ENCODE assay signal across 8 cellular contexts in genomic region chr2:38601463-38602135, GRCh38. TPM values are rescaled to one million over a fixed set of nuclear protein-coding genes. Genes with fewer than 3 reads are reported as not detected.
A peak's percentile ranks its signal among the peaks of the same experiment; 100 is the strongest.
DNase-seq lines count a peak whose midpoint lies in the region; ATAC-seq, FAIRE-seq and TF ChIP-seq lines count a peak whose summit lies in the region.

No MANE protein-coding gene starts in this region.

- no peak for TF ChIP-seq RAD21 in GM12878 (IDR thresholded peaks at IDR 0.05; ENCODE audit: insufficient read depth, low read depth, low read length)
- TF ChIP-seq RAD21 in HepG2 (CRISPR knock-in tag; IDR thresholded peaks at IDR 0.05) = no peak

- H3K36me3 ChIP-seq in GM12878 (ENCODE audit: control insufficient read depth in 2 of 2, insufficient read depth in 2 of 2, low read length in 1 of 2) (no peaks in the 10 kb centered on the region), HepG2 (replicated peaks in 1 of 2; ENCODE audit: control insufficient read depth in 1 of 2, insufficient read depth in 2 of 2, low read length in 2 of 2) (no peaks in the 10 kb centered on the region; a peak in 1 of 5 replicates), thoracic aorta (no peaks in the 10 kb centered on the region)

- peak; percentile 37 to 54 for DNase-seq in NCI-H2081 (lab: John Stamatoyannopoulos, UW)
- DNase-seq in NCI-H2081 treated with DMSO at 0.1 percent for 48 hours (lab: John Stamatoyannopoulos, UW) = no peak
- peak; percentile 48 for DNase-seq in LHCN-M2 (ENCODE audit: low read depth)
- no peak for DNase-seq in GM12878 (ENCODE audit: low read depth, low spot score)
- DNase-seq in HepG2 (ENCODE audit: low spot score) = peak; percentile 44
- no peak for DNase-seq in thoracic aorta (ENCODE audit: low spot score)
- no peak for DNase-seq in OCI-M2 (lab: John Stamatoyannopoulos, UW; ENCODE audit: unreplicated experiment)

- TF ChIP-seq POLR2A in GM12878 (IDR thresholded peaks at IDR 0.05; ENCODE audit: low read depth, low read length) (no peak), HepG2 (IDR thresholded peaks at IDR 0.05; ENCODE audit: insufficient read depth in 1 of 2, low read depth in 2 of 2, low read length in 2 of 2) (peak in 1 of 2 experiments; percentile 55; a peak in 2 of 4 replicates)

- in situ Hi-C loops in GM12878 (cut with MboI) = no loop called here
- in situ Hi-C loops in HepG2 (cut with HindIII; ENCODE audit: extremely low pct_ligation_motif_present, low pct_unique_long_range_greater_than_20kb) = loop anchor here (5.0 kb wide), 2 partner anchors 66 to 121 kb away; partner anchors contain the start of gene GALM

- peak overlapping the region; percentile 36 for H3K4me2 ChIP-seq in GM12878 (ENCODE audit: control insufficient read depth, insufficient read depth)
- peak overlapping the region; percentile 86 for H3K4me2 ChIP-seq in HepG2 (ENCODE audit: low read depth, low read length)

- H2AFZ ChIP-seq in GM12878 (ENCODE audit: control insufficient read depth, low read depth, low read length) (no peak overlapping the region), HepG2 (ENCODE audit: low read length) (no peak overlapping the region)

- H3K79me2 ChIP-seq in GM12878 (ENCODE audit: control insufficient read depth, insufficient read depth, low read length) = no peaks in the 10 kb centered on the region
- H3K79me2 ChIP-seq in HepG2 (ENCODE audit: insufficient read depth, low read length) = peaks cover 58% of the 10 kb centered on the region

- H3K27me3 ChIP-seq in GM12878 (replicated peaks in 1 of 2; ENCODE audit: control insufficient read depth in 2 of 2, insufficient read depth in 2 of 2, low read length in 1 of 2) (no peaks in the 10 kb centered on the region; a peak in 2 of 4 replicates), HepG2 (ENCODE audit: control insufficient read depth in 1 of 2, insufficient read depth in 2 of 2, low read length in 2 of 2) (no peaks in the 10 kb centered on the region; a peak in 2 of 5 replicates), thoracic aorta (replicated peaks; ENCODE audit: insufficient read depth) (no peaks in the 10 kb centered on the region)

- CTCF ChIA-PET in GM12878 (lab: Yijun Ruan, JAX) (interaction anchor here (0.6 to 12.8 kb wide), 14 partner anchors 13 to 143 kb away, joined by 3 to 177 read pairs (median 4); partner anchors contain the start of gene GALM), HepG2 (lab: Yijun Ruan, JAX; ENCODE audit: low intra/inter-chr PET ratio, low total read pairs) (interaction anchor here (1.7 kb wide), 1 partner anchor 139 kb away, joined by 9 read pairs; no protein-coding TSS in a partner anchor)

- H3K27ac ChIP-seq in GM12878 (ENCODE audit: control insufficient read depth, insufficient read depth) (no peak overlapping the region), HepG2 (ENCODE audit: extremely low read length, insufficient read depth, low read length) (peak overlapping the region; percentile 92), thoracic aorta (peak overlapping the region; percentile 98)

- no peaks in the 10 kb centered on the region for H3K9me3 ChIP-seq in GM12878 (replicated peaks; ENCODE audit: control insufficient read depth, insufficient read depth, low read length)
- no peaks in the 10 kb centered on the region for H3K9me3 ChIP-seq in HepG2 (ENCODE audit: low read length)
- no peaks in the 10 kb centered on the region for H3K9me3 ChIP-seq in thoracic aorta

- no TSS peak for BruUV-seq in GM12878 (replicated peaks; lab: Mats Ljungman, UMichigan)
- BruUV-seq in HepG2 (replicated peaks; lab: Mats Ljungman, UMichigan) = TSS peak; percentile 42

- FAIRE-seq in GM12878 (lab: Jason Lieb, UNC) = peak; percentile 52
- FAIRE-seq in HepG2 (lab: Jason Lieb, UNC) = no peak

- no peak for TF ChIP-seq CTCF in GM12878 (IDR thresholded peaks at IDR 0.05 in 2 of 3, conservative IDR thresholded peaks at IDR 0.05 in 1 of 3; ENCODE audit: control insufficient read depth in 2 of 3, extremely low read depth in 1 of 3, insufficient read depth in 1 of 3, low read depth in 3 of 3, low read length in 3 of 3)
- no peak for TF ChIP-seq CTCF in HepG2 (CRISPR knock-in tag; IDR thresholded peaks at IDR 0.05)
- TF ChIP-seq CTCF in thoracic aorta (IDR thresholded peaks at IDR 0.05) = no peak

- H3K4me1 ChIP-seq in GM12878 (ENCODE audit: control insufficient read depth, insufficient read depth, low read length) (peaks cover 6% of the 10 kb centered on the region; the same call in 1 of the 2 replicates), HepG2 (ENCODE audit: insufficient read depth, low read length) (peaks cover 51% of the 10 kb centered on the region), thoracic aorta (ENCODE audit: control insufficient read depth in 1 of 2, low read depth in 2 of 2) (peaks cover 35 to 42% of the 10 kb centered on the region in 2 donors)

- ATAC-seq in GM12878 (no peak), HepG2 (no peak), thoracic aorta (ENCODE audit: insufficient number of reproducible peaks, low FRiP score, low read depth) (no peak), HG03571 (IDR thresholded peaks at IDR 0.05; ENCODE audit: unreplicated experiment) (no peak)

- SMC1A ChIA-PET in GM12878 (lab: Charles Lee; ENCODE audit: uncharacterized antibody, unreplicated experiment) = interaction anchor here (0.7 to 3.5 kb wide), 18 partner anchors 10 to 150 kb away, joined by 3 to 22 read pairs (median 6); partner anchors contain the start of gene SRSF7

- peak overlapping the region; percentile 74 for H3K4me3 ChIP-seq in GM12878
- peak overlapping the region; percentile 87 to 98 (median 95) for H3K4me3 ChIP-seq in HepG2 (replicated peaks in 1 of 3; ENCODE audit: insufficient read depth in 1 of 3, low read depth in 2 of 3, low read length in 3 of 3)
- H3K4me3 ChIP-seq in thoracic aorta = peak overlapping the region; percentile 94

- intact Hi-C loops in GM12878 (cut with micrococcal nuclease; ENCODE audit: unreplicated experiment) (no loop called here), HepG2 (cut with micrococcal nuclease; ENCODE audit: unreplicated experiment) (loop anchor here (2.0 kb wide), 3 partner anchors 21 to 129 kb away; no protein-coding TSS in a partner anchor)

- H3K9ac ChIP-seq in GM12878 (ENCODE audit: control insufficient read depth, insufficient read depth, low read length) (peak overlapping the region; percentile 69), HepG2 (ENCODE audit: insufficient read depth, low read depth, low read length) (peak overlapping the region; percentile 97)

- no peak for TF ChIP-seq EP300 in GM12878 (IDR thresholded peaks at IDR 0.05; ENCODE audit: borderline replicate concordance in 1 of 2, control insufficient read depth in 1 of 2, low read depth in 2 of 2, low read length in 2 of 2)
- TF ChIP-seq EP300 in HepG2 (IDR thresholded peaks at IDR 0.05; ENCODE audit: low read depth in 2 of 2, low read length in 2 of 2) = no peak
- TF ChIP-seq EP300 in HepG2 (CRISPR knock-in tag; IDR thresholded peaks at IDR 0.05; ENCODE audit: borderline replicate concordance) = no peak

- WGBS in GM12878 (ENCODE audit: insufficient coverage, insufficient replicate concordance, low lambda C conversion rate, missing lambda C conversion rate) = 10% methylated on average over 25 of the region's 25 CpGs
- 2% methylated on average over 23 of the region's 25 CpGs for WGBS in HepG2 (ENCODE audit: low lambda C conversion rate)

- RAD21 ChIA-PET in GM12878 (lab: Charles Lee; ENCODE audit: unreplicated experiment) = interaction anchor here (0.6 to 12.9 kb wide), 12 partner anchors 8 to 1226 kb away, joined by 3 to 140 read pairs (median 4); partner anchors contain the start of gene SRSF7

- H4K20me1 ChIP-seq in GM12878 (ENCODE audit: control insufficient read depth, insufficient read depth) = no peaks in the 10 kb centered on the region
- peaks cover 24% of the 10 kb centered on the region for H4K20me1 ChIP-seq in HepG2 (ENCODE audit: insufficient read depth, low read length)

- POLR2A ChIA-PET in GM12878 (lab: Charles Lee) = interaction anchor here (0.6 to 2.7 kb wide), 9 partner anchors 11 to 150 kb away, joined by 3 to 18 read pairs (median 4); partner anchors contain the start of gene SRSF7
- POLR2A ChIA-PET in HepG2 (lab: Yijun Ruan, JAX) = interaction anchor here (0.6 to 8.5 kb wide), 18 partner anchors 10 to 149 kb away, joined by 3 to 65 read pairs (median 5); partner anchors contain the start of genes GALM and SRSF7

RNA-seq across cellular contexts. Expression of gene HNRNPLL, which starts 1.1 kb away (rescaled TPM):
- total RNA-seq in LHCN-M2 (2014; rRNA removed) = 54.9 and 62.6 TPM in 2 replicates
- 30.6 TPM for polyA plus RNA-seq in LHCN-M2 (2012)
- 81.6 and 94.0 TPM in 2 replicates for total RNA-seq in GM12878 (2013; cell fraction: nucleolus; rRNA removed)
- total RNA-seq in GM12878 (2014; rRNA removed) = 3.1 and 3.5 TPM in 2 replicates
- total RNA-seq in GM12878 (2014; rRNA removed; fragmentation: Illumina TruSeq; extraction: Trizol) = 2.4 and 2.7 TPM in 2 replicates
- total RNA-seq in GM12878 (2021) = 3.2 and 4.0 TPM in 2 replicates
- polyA plus RNA-seq in GM12878 (2011; ENCODE audit: low read depth) = 10.1 TPM
- 27.1 and 43.6 TPM in 2 replicates for polyA plus RNA-seq in GM12878 (2011; rRNA removed)
- 8.7 and 10.7 TPM in 2 replicates for polyA plus RNA-seq in GM12878 (2011; cell fraction: cytosol; rRNA removed)
- 15.3 and 18.0 TPM in 2 replicates for polyA plus RNA-seq in GM12878 (2011; cell fraction: nucleus; rRNA removed)
- polyA plus RNA-seq in GM12878 (2012) = 10.2 and 15.8 TPM in 2 replicates
- polyA plus RNA-seq in GM12878 (2014; fragmentation: Illumina TruSeq; extraction: Trizol) = 2.0 and 2.9 TPM in 2 replicates
- polyA plus RNA-seq in GM12878 (2014; fragmentation: Nextera tagmentation; extraction: Ambion mirVana) = 1 to 10 TPM in 1 of 2 experiments, under 1 TPM in 1; 0.98 to 1.5 TPM
- 1.8 and 3.2 TPM in 2 replicates for polyA plus RNA-seq in GM12878 (2014; rRNA removed)
- 10 to 100 TPM in 1 of 2 experiments, 1 to 10 TPM in 1; 8.3 to 10.5 TPM for polyA plus RNA-seq in GM12878 (2016; fragmentation: Nextera tagmentation; extraction: Ambion mirVana)
- polyA minus RNA-seq in GM12878 (2011; rRNA and poly(A)+ RNA removed) = 14.0 and 19.8 TPM in 2 replicates
- polyA minus RNA-seq in GM12878 (2011; cell fraction: cytosol; rRNA and poly(A)+ RNA removed) = 7.9 and 10.4 TPM in 2 replicates
- polyA minus RNA-seq in GM12878 (2011; cell fraction: nucleus; rRNA and poly(A)+ RNA removed) = 19.5 and 24.5 TPM in 2 replicates
- total RNA-seq in HepG2 (2016; rRNA removed; fragmentation: Illumina TruSeq; extraction: Trizol) = 91.9 and 103 TPM in 2 replicates
- 52.7 and 54.6 TPM in 2 replicates for total RNA-seq in HepG2 (2016; cell fraction: cytosol; rRNA removed; fragmentation: Illumina TruSeq; extraction: Trizol; ENCODE audit: low read depth)
- 92.9 and 108 TPM in 2 replicates for total RNA-seq in HepG2 (2016; cell fraction: insoluble cytoplasmic fraction; rRNA removed; fragmentation: Illumina TruSeq; extraction: Trizol)
- total RNA-seq in HepG2 (2016; cell fraction: membrane; rRNA removed; fragmentation: Illumina TruSeq; extraction: Trizol) = 54.8 and 56.7 TPM in 2 replicates
- total RNA-seq in HepG2 (2016; cell fraction: nucleus; rRNA removed; fragmentation: Illumina TruSeq; extraction: Trizol) = 147 and 151 TPM in 2 replicates
- polyA plus RNA-seq in HepG2 (2011; rRNA removed) = 34.3 and 49.4 TPM in 2 replicates
- polyA plus RNA-seq in HepG2 (2011; cell fraction: cytosol; rRNA removed) = 17.6 and 20.9 TPM in 2 replicates
- polyA plus RNA-seq in HepG2 (2011; cell fraction: nucleus; rRNA removed) = 29.2 and 34.2 TPM in 2 replicates
- 32.8 and 45.3 TPM in 2 replicates for polyA plus RNA-seq in HepG2 (2012)
- polyA plus RNA-seq in HepG2 (2016; cell fraction: cytosol; fragmentation: Illumina TruSeq; extraction: Trizol; ENCODE audit: low read depth) = 13.0 and 17.4 TPM in 2 replicates
- 75.8 and 78.0 TPM in 2 replicates for polyA plus RNA-seq in HepG2 (2016; cell fraction: insoluble cytoplasmic fraction; fragmentation: Illumina TruSeq; extraction: Trizol; ENCODE audit: low read depth)
- polyA plus RNA-seq in HepG2 (2016; cell fraction: membrane; fragmentation: Illumina TruSeq; extraction: Trizol; ENCODE audit: low read depth) = 27.6 and 27.9 TPM in 2 replicates
- 66.8 and 68.2 TPM in 2 replicates for polyA plus RNA-seq in HepG2 (2016; cell fraction: nucleus; fragmentation: Illumina TruSeq; extraction: Trizol; ENCODE audit: insufficient read depth, low read depth)
- 14.7 and 21.6 TPM in 2 replicates for polyA minus RNA-seq in HepG2 (2011; rRNA and poly(A)+ RNA removed; ENCODE audit: low replicate concordance)
- 25.8 and 30.8 TPM in 2 replicates for polyA minus RNA-seq in HepG2 (2011; cell fraction: cytosol; rRNA and poly(A)+ RNA removed)
- polyA minus RNA-seq in HepG2 (2011; cell fraction: nucleus; rRNA and poly(A)+ RNA removed) = 227 and 258 TPM in 2 replicates
- total RNA-seq in thoracic aorta = 10 to 100 TPM; 60.1 to 64.7 TPM

Comparison
In these comparisons a context has a peak if more than half of its experiments do, and no peak if none do; other contexts are left out.
1. DNase-seq: peak in NCI-H2081 (2 of 2), LHCN-M2 (single experiment) and HepG2 (single experiment); none in NCI-H2081 treated with DMSO at 0.1 percent for 48 hours (single experiment), GM12878 (single experiment), thoracic aorta (single experiment) and OCI-M2 (single experiment).
2. Peak in every context shown above with its lines, with median percentiles within 50 percentile points of each other: H3K4me3 ChIP-seq.